ENCODE assay signal across 23 cellular contexts in the genomic region with DNA sequence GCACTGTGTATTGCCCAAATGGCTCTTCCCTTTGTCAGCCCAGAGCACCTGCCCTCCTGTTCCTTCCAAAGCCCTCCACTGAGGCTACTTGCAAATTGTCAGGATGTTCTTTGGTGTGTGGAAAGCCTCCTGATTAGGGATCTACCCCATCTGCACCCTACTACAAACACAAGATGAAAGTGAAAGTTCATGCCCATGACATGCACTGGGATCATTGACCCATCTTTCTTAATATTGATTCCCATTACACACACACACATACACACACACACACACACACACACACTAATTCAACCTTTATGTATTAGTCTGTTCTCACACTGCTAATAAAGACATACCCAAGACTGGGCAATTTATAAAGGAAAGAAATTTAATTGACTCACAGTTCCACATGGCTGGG.
DNase-seq lines count a peak whose midpoint lies in the region; ATAC-seq, FAIRE-seq and TF ChIP-seq lines count a peak whose summit lies in the region.
"Had no signal": no experiment of that assay in that cellular context is flagged by ENCODE, and none has a peak within 500 bp of the region (broad histone marks: within the 10 kb centered on the region; RNA-seq: fewer than 3 reads in every experiment).

No MANE protein-coding gene starts in this region.

- H4K20me1 ChIP-seq in HepG2 (ENCODE audit: insufficient read depth, low read length), result no peaks in the 10 kb centered on the region
- H4K20me1 ChIP-seq: BLaER1 treated with 17β-estradiol and CSF1 and Interleukin-3, amounts not matched to agents 10 nM and 100 nM had no signal

- H3K27me3 ChIP-seq in liver (ENCODE audit: control insufficient read depth in 4 of 4, insufficient read depth in 4 of 4, low read length in 3 of 4) (no peaks in the 10 kb centered on the region), HepG2 (ENCODE audit: control insufficient read depth in 1 of 2, insufficient read depth in 2 of 2, low read length in 2 of 2) (no peaks in the 10 kb centered on the region; a peak in 1 of 5 replicates), mesenchymal stem cell (ENCODE audit: control insufficient read depth in 1 of 2, insufficient read depth in 1 of 2, low read length in 2 of 2) (no peaks in the 10 kb centered on the region), trophoblast cell (ENCODE audit: insufficient read depth, low read length) (no peaks in the 10 kb centered on the region)
- H3K27me3 ChIP-seq: BLaER1 treated with 17β-estradiol and CSF1 and Interleukin-3, amounts not matched to agents 10 nM and 100 nM had no signal

- peaks cover 3 to 15% (median 5%) of the 10 kb centered on the region in 4 donors for H3K4me1 ChIP-seq in liver (ENCODE audit: control insufficient read depth in 4 of 4, insufficient read depth in 4 of 4, low read length in 3 of 4)
- H3K4me1 ChIP-seq in HepG2 (ENCODE audit: insufficient read depth, low read length), result peaks cover 7% of the 10 kb centered on the region; the same call in 1 of the 2 replicates
- peaks cover 10% of the 10 kb centered on the region for H3K4me1 ChIP-seq in mesenchymal stem cell (ENCODE audit: control insufficient read depth, insufficient read depth, low read depth, low read length)
- peaks cover 3 to 8% of the 10 kb centered on the region in 2 experiments for H3K4me1 ChIP-seq in trophoblast cell (ENCODE audit: control insufficient read depth in 1 of 2, insufficient read depth in 2 of 2, low read length in 2 of 2)
- H3K4me1 ChIP-seq: BLaER1 treated with 17β-estradiol and CSF1 and Interleukin-3, amounts not matched to agents 10 nM and 100 nM; Caco-2 had no signal

- H3K4me2 ChIP-seq in HepG2 (ENCODE audit: low read depth, low read length) (no peak overlapping the region), mesenchymal stem cell (ENCODE audit: low read length, poor library complexity, severe bottlenecking) (no peak overlapping the region), trophoblast cell (ENCODE audit: low read length) (no peak overlapping the region)
- H3K4me2 ChIP-seq: A549; BLaER1 treated with 17β-estradiol and CSF1 and Interleukin-3, amounts not matched to agents 10 nM and 100 nM had no signal

- no peak overlapping the region for H2AFZ ChIP-seq in HepG2 (ENCODE audit: low read length)
- H2AFZ ChIP-seq in mesenchymal stem cell (ENCODE audit: low read depth, low read length), result no peak overlapping the region
- no peak overlapping the region for H2AFZ ChIP-seq in trophoblast cell (ENCODE audit: insufficient read depth, low read length, poor library complexity)

- H3K27ac ChIP-seq in liver (ENCODE audit: low read depth in 1 of 2, low read length in 2 of 2), result peak overlapping the region; percentile 28 to 43
- H3K27ac ChIP-seq in HepG2 (ENCODE audit: extremely low read length, insufficient read depth, low read length), result no peak overlapping the region
- no peak overlapping the region for H3K27ac ChIP-seq in mesenchymal stem cell (ENCODE audit: low read length, poor library complexity, severe bottlenecking)
- no peak overlapping the region for H3K27ac ChIP-seq in trophoblast cell (ENCODE audit: low read depth, low read length)
- H3K27ac ChIP-seq: 22Rv1; BLaER1 treated with 17β-estradiol and CSF1 and Interleukin-3, amounts not matched to agents 10 nM and 100 nM; C4-2B had no signal

- no peak for TF ChIP-seq POLR2A in HepG2 (IDR thresholded peaks at IDR 0.05; ENCODE audit: insufficient read depth in 1 of 2, low read depth in 2 of 2, low read length in 2 of 2)

- H3K18ac ChIP-seq in mesenchymal stem cell (ENCODE audit: low read depth in 1 of 2, low read length in 2 of 2) (no peak overlapping the region), trophoblast cell (ENCODE audit: low read length) (no peak overlapping the region)

- no peak for FAIRE-seq in HepG2 (lab: Jason Lieb, UNC)
- FAIRE-seq: A549, D721Med, G401.6, GM12891, GM18507 had no signal

- H4K91ac ChIP-seq in mesenchymal stem cell (ENCODE audit: low read length) (no peak overlapping the region), trophoblast cell (ENCODE audit: low read depth, low read length) (peak overlapping the region; percentile 94)

- CTCF ChIA-PET in HepG2 (lab: Yijun Ruan, JAX; ENCODE audit: low intra/inter-chr PET ratio, low total read pairs), result no interaction called here

- no peak for TF ChIP-seq EP300 in HepG2 (IDR thresholded peaks at IDR 0.05; ENCODE audit: low read depth in 2 of 2, low read length in 2 of 2)
- no peak for TF ChIP-seq EP300 in HepG2 (CRISPR knock-in tag; IDR thresholded peaks at IDR 0.05; ENCODE audit: borderline replicate concordance)

- H2BK12ac ChIP-seq in mesenchymal stem cell (ENCODE audit: low read length in 2 of 2) (no peak overlapping the region), trophoblast cell (ENCODE audit: low read length) (peak overlapping the region; percentile 96)

- TF ChIP-seq RAD21 in liver (IDR thresholded peaks at IDR 0.05) (peak in 1 of 2 donors; percentile 43), HepG2 (CRISPR knock-in tag; IDR thresholded peaks at IDR 0.05) (no peak)

- intact Hi-C loops in HepG2 (cut with micrococcal nuclease; ENCODE audit: unreplicated experiment), result loop anchor here (5.0 kb wide), 1 partner anchor 218 kb away; no protein-coding TSS in a partner anchor

- no peak overlapping the region for H3K9ac ChIP-seq in liver (ENCODE audit: low read depth in 1 of 2, low read length in 2 of 2)
- no peak overlapping the region for H3K9ac ChIP-seq in HepG2 (ENCODE audit: insufficient read depth, low read depth, low read length)
- no peak overlapping the region for H3K9ac ChIP-seq in mesenchymal stem cell (ENCODE audit: low read length)
- H3K9ac ChIP-seq in trophoblast cell (ENCODE audit: low read length), result no peak overlapping the region
- H3K9ac ChIP-seq: BLaER1 treated with 17β-estradiol and CSF1 and Interleukin-3, amounts not matched to agents 10 nM and 100 nM had no signal

- H4K12ac ChIP-seq in trophoblast cell (ENCODE audit: low read depth, low read length), result no peak overlapping the region

- ATAC-seq in HepG2, result no peak
- peak; percentile 79 for ATAC-seq in left lobe of liver
- no peak for ATAC-seq in HG03521 (IDR thresholded peaks at IDR 0.05; ENCODE audit: unreplicated experiment)
- ATAC-seq: A549; CD8-positive, alpha-beta T cell had no signal

- POLR2A ChIA-PET in HepG2 (lab: Yijun Ruan, JAX), result no interaction called here

- H2BK5ac ChIP-seq in mesenchymal stem cell (ENCODE audit: low read depth, low read length, poor library complexity, severe bottlenecking), result no peak overlapping the region
- no peak overlapping the region for H2BK5ac ChIP-seq in trophoblast cell (ENCODE audit: low read depth, low read length, poor library complexity)

- H3K79me2 ChIP-seq in HepG2 (ENCODE audit: insufficient read depth, low read length) (no peaks in the 10 kb centered on the region), trophoblast cell (ENCODE audit: control insufficient read depth, insufficient read depth, low read length, poor library complexity) (peaks cover 2% of the 10 kb centered on the region)

- H3K4me3 ChIP-seq in liver (ENCODE audit: low read depth in 1 of 3, low read length in 3 of 3), result no peak overlapping the region
- no peak overlapping the region for H3K4me3 ChIP-seq in HepG2 (replicated peaks in 1 of 3; ENCODE audit: insufficient read depth in 1 of 3, low read depth in 2 of 3, low read length in 3 of 3)
- no peak overlapping the region for H3K4me3 ChIP-seq in mesenchymal stem cell (ENCODE audit: insufficient read depth in 1 of 2, low read depth in 1 of 2, low read length in 2 of 2)
- no peak overlapping the region for H3K4me3 ChIP-seq in trophoblast cell (ENCODE audit: low read depth, low read length)
- H3K4me3 ChIP-seq: A549; BLaER1 treated with 17β-estradiol and CSF1 and Interleukin-3, amounts not matched to agents 10 nM and 100 nM had no signal

- H3K4ac ChIP-seq in mesenchymal stem cell (ENCODE audit: low read depth in 1 of 2, low read length in 2 of 2), result no peak overlapping the region
- no peak overlapping the region for H3K4ac ChIP-seq in trophoblast cell (ENCODE audit: low read depth, low read length)

- H3K23ac ChIP-seq in mesenchymal stem cell (ENCODE audit: low read length in 2 of 2) (no peak overlapping the region), trophoblast cell (ENCODE audit: low read length) (no peak overlapping the region)

- no TSS peak for BruUV-seq in HepG2 (replicated peaks; lab: Mats Ljungman, UMichigan)

- H3K9me3 ChIP-seq in liver (ENCODE audit: control insufficient read depth in 4 of 4, low read length in 3 of 4) (no peaks in the 10 kb centered on the region), HepG2 (ENCODE audit: low read length) (no peaks in the 10 kb centered on the region), mesenchymal stem cell (ENCODE audit: control insufficient read depth, low read length) (no peaks in the 10 kb centered on the region), trophoblast cell (ENCODE audit: insufficient read depth, low read depth, low read length) (no peaks in the 10 kb centered on the region)
- H3K9me3 ChIP-seq: A549; BLaER1 treated with 17β-estradiol and CSF1 and Interleukin-3, amounts not matched to agents 10 nM and 100 nM; Caco-2 had no signal

- H2BK15ac ChIP-seq in mesenchymal stem cell (ENCODE audit: low read depth, poor library complexity, severe bottlenecking), result peak overlapping the region; percentile 26

- DNase-seq in HepG2 (ENCODE audit: low spot score) (no peak), left lobe of liver (ENCODE audit: low spot score) (no peak), mesenchymal stem cell (no peak), trophoblast cell (no peak), epidermal melanocyte (ENCODE audit: insufficient read length, low spot score) (no peak), NCI-H774 (lab: John Stamatoyannopoulos, UW) (no peak)
- DNase-seq: AML-193; Caco-2; Calu3; CD4-positive, alpha-beta T cell; CD8-positive, alpha-beta T cell; DMS79 treated with DMSO at 0.1 percent for 48 hours; GF-D8 had no signal

- no peak for TF ChIP-seq CTCF in liver (IDR thresholded peaks at IDR 0.05; ENCODE audit: low read depth, low read length, missing input control)
- TF ChIP-seq CTCF in HepG2 (CRISPR knock-in tag; IDR thresholded peaks at IDR 0.05), result no peak

- H3K14ac ChIP-seq in mesenchymal stem cell (ENCODE audit: low read length in 2 of 2) (peak overlapping the region in 1 of 2 experiments; percentile 36), trophoblast cell (ENCODE audit: low read length) (peak overlapping the region; percentile 57)

- no peak overlapping the region for H4K8ac ChIP-seq in mesenchymal stem cell (ENCODE audit: low read length)
- no peak overlapping the region for H4K8ac ChIP-seq in trophoblast cell (ENCODE audit: low read depth, low read length)

- H2BK120ac ChIP-seq in mesenchymal stem cell (ENCODE audit: low read depth, low read length) (peak overlapping the region; percentile 49), trophoblast cell (ENCODE audit: insufficient read depth, low read length, poor library complexity) (peak overlapping the region; percentile 92)

- H2AK5ac ChIP-seq in mesenchymal stem cell (ENCODE audit: low read length, severe bottlenecking) (peak overlapping the region; percentile 99), trophoblast cell (ENCODE audit: low read length) (peak overlapping the region; percentile 23)

- H3K79me1 ChIP-seq in mesenchymal stem cell (replicated peaks; ENCODE audit: low read length, poor library complexity, severe bottlenecking) (no peaks in the 10 kb centered on the region), trophoblast cell (ENCODE audit: low read length) (peaks cover 30% of the 10 kb centered on the region)

- no peaks in the 10 kb centered on the region for H3K36me3 ChIP-seq in liver (ENCODE audit: control insufficient read depth in 4 of 4, insufficient read depth in 3 of 4, low read depth in 1 of 4, low read length in 3 of 4)
- no peaks in the 10 kb centered on the region for H3K36me3 ChIP-seq in HepG2 (replicated peaks in 1 of 2; ENCODE audit: control insufficient read depth in 1 of 2, insufficient read depth in 2 of 2, low read length in 2 of 2)
- no peaks in the 10 kb centered on the region for H3K36me3 ChIP-seq in mesenchymal stem cell (ENCODE audit: control insufficient read depth in 1 of 2, insufficient read depth in 2 of 2, low read depth in 1 of 2, low read length in 2 of 2)
- H3K36me3 ChIP-seq in trophoblast cell (ENCODE audit: control insufficient read depth in 1 of 2, insufficient read depth in 2 of 2, low read length in 2 of 2), result peaks cover 0 to 1% of the 10 kb centered on the region in 2 experiments
- H3K36me3 ChIP-seq: BLaER1 treated with 17β-estradiol and CSF1 and Interleukin-3, amounts not matched to agents 10 nM and 100 nM had no signal

- in situ Hi-C loops in HepG2 (cut with HindIII; ENCODE audit: extremely low pct_ligation_motif_present, low pct_unique_long_range_greater_than_20kb), result no loop called here

Comparison
In these comparisons a context has a peak if more than half of its experiments do, and no peak if none do; other contexts are left out.
1. H3K27ac ChIP-seq: peak in liver (2 of 2); none in HepG2 (single experiment), mesenchymal stem cell (single experiment) and trophoblast cell (single experiment).